ENCODE assay signal across 3 cellular contexts in genomic region chr16:17705847-17706246, GRCh38.
"Had no signal": no experiment of that assay in that cellular context is flagged by ENCODE, and none has a peak within 500 bp of the region (broad histone marks: within the 10 kb centered on the region; RNA-seq: fewer than 3 reads in every experiment).

No MANE protein-coding gene starts in this region.

- DNase-seq: GDM1, GF-D8 had no signal

- H3K4me3 ChIP-seq: GM12878 had no signal

- ATAC-seq: GM12878 had no signal
